In the genomic region with DNA sequence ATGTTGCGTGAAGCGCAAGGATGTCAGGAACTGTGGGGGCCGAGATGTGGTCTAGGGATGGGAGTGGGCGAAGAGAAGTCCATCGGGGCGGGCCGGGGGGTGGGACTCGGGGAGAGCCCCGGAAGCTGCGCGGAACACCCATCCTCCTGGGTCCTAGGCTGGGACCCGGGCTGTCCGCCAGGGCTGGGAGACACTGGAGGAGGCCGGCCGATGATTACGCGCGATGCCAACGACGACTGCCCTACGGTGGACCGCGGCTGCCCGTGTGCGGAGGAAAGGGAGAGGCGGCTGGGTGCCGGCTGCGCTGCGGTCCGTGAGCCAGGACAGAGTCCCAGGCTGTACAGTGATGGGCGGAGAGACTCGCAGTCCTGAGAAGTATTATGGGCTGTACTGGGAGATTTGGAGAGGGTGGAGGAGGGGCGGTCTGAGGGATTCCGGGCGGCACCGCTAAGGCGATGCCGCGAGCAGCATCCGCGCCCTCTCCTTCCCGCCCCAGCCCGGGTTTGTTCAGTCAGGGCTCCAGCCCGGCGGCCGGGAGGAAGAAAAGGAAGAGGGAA, we compare ENCODE assay signal across 9 cellular contexts. TPM values are rescaled to one million over a fixed set of nuclear protein-coding genes. Genes with fewer than 3 reads are reported as not detected.
DNase-seq lines count a peak whose midpoint lies in the region; ATAC-seq and TF ChIP-seq lines count a peak whose summit lies in the region.
"Not testable (repeated sequence)": the region's sequence is repeated elsewhere in the genome, so short reads cannot be mapped to it uniquely, and the experiment has no call there.
"Had no signal": no experiment of that assay in that cellular context is flagged by ENCODE, and none has a peak within 500 bp of the region (broad histone marks: within the 10 kb centered on the region; RNA-seq: fewer than 3 reads in every experiment).

No MANE protein-coding gene starts in this region.

- ATAC-seq in GM18870 (IDR thresholded peaks at IDR 0.05; ENCODE audit: unreplicated experiment): peak; percentile 0
- ATAC-seq in HG03520 (IDR thresholded peaks at IDR 0.05; ENCODE audit: unreplicated experiment): peak; percentile 2
- peak; percentile 82 for ATAC-seq in aorta (ENCODE audit: low FRiP score)

- H3K27me3 Mint-ChIP-seq in HFFc6 (ENCODE audit: insufficient read depth): not testable (repeated sequence)

- not testable (repeated sequence) for H3K27me3 ChIP-seq in iPS-18a (ENCODE audit: control insufficient read depth, insufficient read depth, low read length); aorta (ENCODE audit: control insufficient read depth in 1 of 2, insufficient read depth in 2 of 2, low read length in 1 of 2)

- H3K27ac ChIP-seq in iPS-18a (ENCODE audit: low read length): not testable (repeated sequence)
- H3K27ac ChIP-seq in aorta (ENCODE audit: low read depth in 1 of 2, low read length in 2 of 2): peak overlapping the region in 1 of 2 donors; percentile 35

- H3K9ac ChIP-seq in iPS-18a (ENCODE audit: low read length): not testable (repeated sequence)

- H3K4me3 Mint-ChIP-seq in HFFc6: not testable (repeated sequence)

- not testable (repeated sequence) for H3K9me3 Mint-ChIP-seq in HFFc6

- DNase-seq in HFFc6: peak; percentile 6
- peak; percentile 4 for DNase-seq in activated CD4-positive, alpha-beta T cell treated with anti-CD3 and anti-CD28 coated beads for 48 hours
- not testable (repeated sequence) for DNase-seq in cardiac fibroblast (ENCODE audit: low read depth in 2 of 2)
- DNase-seq in posterior cingulate gyrus: peak in 6 of 10 donors; percentile 10 to 85 (median 16)
- DNase-seq in aorta: peak; percentile 52 to 76

- H3K4me1 Mint-ChIP-seq in HFFc6 (ENCODE audit: low read depth): not testable (repeated sequence)

- H3K4me1 ChIP-seq in iPS-18a (ENCODE audit: control insufficient read depth, low read depth, low read length); aorta (ENCODE audit: control insufficient read depth in 1 of 2, insufficient read depth in 2 of 2, low read length in 2 of 2): not testable (repeated sequence)

- H3K9me3 ChIP-seq in iPS-18a (ENCODE audit: control insufficient read depth, low read depth, low read length); aorta (ENCODE audit: control insufficient read depth, low read length): not testable (repeated sequence)

- not testable (repeated sequence) for H3K36me3 ChIP-seq in iPS-18a (ENCODE audit: control insufficient read depth, low read depth, low read length); aorta (ENCODE audit: control insufficient read depth in 1 of 2, insufficient read depth in 2 of 2, low read length in 1 of 2)

- WGBS in aorta, 2 donors: 1 to 2% methylated on average over 7 to 12 of the region's 46 CpGs

- H3K36me3 Mint-ChIP-seq in HFFc6 (ENCODE audit: low read depth): not testable (repeated sequence)

- not testable (repeated sequence) for H3K27ac Mint-ChIP-seq in HFFc6

- H3K4me3 ChIP-seq in cardiac fibroblast (replicated peaks in 1 of 2; ENCODE audit: low read depth in 2 of 2, low read length in 2 of 2) (peak overlapping the region; percentile 47 to 48), iPS-18a (ENCODE audit: low read length) (peak overlapping the region; percentile 35)
- not testable (repeated sequence) for H3K4me3 ChIP-seq in aorta (ENCODE audit: low read length in 2 of 2)

- intact Hi-C loops in posterior cingulate gyrus (cut with DNase I); aorta (cut with DNase I): not testable (repeated sequence)

- not testable (repeated sequence) for TF ChIP-seq CTCF in HFFc6 (IDR thresholded peaks at IDR 0.05); cardiac fibroblast (IDR thresholded peaks at IDR 0.05; ENCODE audit: low read depth, low read length)

RNA-seq across cellular contexts. Expression of a gene that starts 0.4 kb away (rescaled TPM):
- total RNA-seq in HFFc6 (2021; fragmentation: NEBNext Ultra II Directional; extraction: Animal tissue kit (Norgen Biotek cat#: 25700)): 10 to 100 TPM; 30.2 to 61.1 (median 37.5) TPM
- 10 to 100 TPM; 47.8 to 51.3 TPM for total RNA-seq in aorta
- 10 to 100 TPM in 1 of 2 donors, 1 to 10 TPM in 1; 3.5 to 13.7 TPM for polyA plus RNA-seq in aorta

RNA-seq across cellular contexts. Expression of a gene that starts 1.0 kb away (rescaled TPM):
- total RNA-seq in HFFc6 (2021; fragmentation: NEBNext Ultra II Directional; extraction: Animal tissue kit (Norgen Biotek cat#: 25700)): 1 to 10 TPM in 5 of 6 experiments, under 1 TPM in 1; 0.28 to 3.0 (median 1.9) TPM
- under 1 TPM; 0.24 to 0.29 TPM for total RNA-seq in aorta
- polyA plus RNA-seq in aorta: under 1 TPM in 1 of 2 donors, not detected in 1; 0.63 TPM
- polyA plus RNA-seq: naive thymus-derived CD8-positive, alpha-beta T cell had no signal

Comparison
In these comparisons a context has a peak if more than half of its experiments do, and no peak if none do; other contexts are left out.
1. ATAC-seq: peak in every context shown above with its lines; median percentile 82 in aorta; 2 in HG03520; 0 in GM18870.